17 cellular contexts compared by ENCODE assay signal in the genomic region with DNA sequence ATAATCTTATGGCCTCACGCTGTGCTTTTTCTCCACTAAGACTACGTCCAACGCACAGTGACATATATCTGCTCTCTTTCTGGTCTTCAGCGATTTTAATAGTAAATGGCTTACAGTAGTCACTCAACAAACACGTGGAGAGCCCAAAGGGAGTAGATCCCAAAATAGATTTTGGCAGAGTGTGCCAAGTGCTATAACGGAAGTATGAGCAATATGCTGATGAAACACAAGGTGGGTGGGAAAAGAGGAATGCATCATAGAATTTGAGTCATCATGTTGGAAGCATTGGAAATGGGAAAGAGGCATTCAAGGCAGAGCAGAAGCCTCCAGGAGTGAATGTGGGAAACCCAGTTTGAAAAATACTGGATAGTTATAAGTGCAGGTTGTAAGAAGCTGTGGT.
DNase-seq lines count a peak whose midpoint lies in the region; ATAC-seq, FAIRE-seq and TF ChIP-seq lines count a peak whose summit lies in the region.
"Had no signal": no experiment of that assay in that cellular context is flagged by ENCODE, and none has a peak within 500 bp of the region (broad histone marks: within the 10 kb centered on the region; RNA-seq: fewer than 3 reads in every experiment).

No MANE protein-coding gene starts in this region.

- ATAC-seq in GM18870 (IDR thresholded peaks at IDR 0.05; ENCODE audit: unreplicated experiment): no peak

- FAIRE-seq in RCC 7860 (lab: Jason Lieb, UNC): no peak
- FAIRE-seq: kidney had no signal

- no peak for TF ChIP-seq CTCF in BE2C (IDR thresholded peaks at IDR 0.05; ENCODE audit: low read depth, low read length)
- TF ChIP-seq CTCF in GM13976 (IDR thresholded peaks at IDR 0.05; ENCODE audit: borderline replicate concordance, control extremely low read depth, extremely low read depth, insufficient read depth, missing control alignments): no peak

- H3K27me3 ChIP-seq in BE2C: no peaks in the 10 kb centered on the region
- H3K27me3 ChIP-seq: neutrophil, upper lobe of left lung had no signal

- H3K36me3 ChIP-seq in BE2C: no peaks in the 10 kb centered on the region
- H3K36me3 ChIP-seq: neutrophil, upper lobe of left lung had no signal

- peak; percentile 9 for DNase-seq in Daoy (ENCODE audit: low read depth)
- peak; percentile 26 for DNase-seq in RCC 7860 (ENCODE audit: low spot score)
- peak; percentile 87 to 93 for DNase-seq in dermis microvascular lymphatic vessel endothelial cell (ENCODE audit: low read depth in 2 of 2)
- DNase-seq in non-pigmented ciliary epithelial cell (ENCODE audit: low read depth): peak; percentile 94
- DNase-seq in BE2C: no peak
- no peak for DNase-seq in GM13976 (ENCODE audit: low spot score)
- DNase-seq in HuH-7 (ENCODE audit: low spot score): no peak
- DNase-seq: activated CD4-positive, CD25-positive, alpha-beta regulatory T cell treated with anti-CD3 and anti-CD28 coated beads, Interleukin-2, amount 50 U/mL, for 72 hours; activated gamma-delta T cell; DMS79 treated with DMSO at 0.1 percent for 48 hours; effector CD4-positive, alpha-beta T cell; kidney; NCI-H1930; RPMI8226; upper lobe of left lung had no signal

- H3K9me3 ChIP-seq in BE2C: no peaks in the 10 kb centered on the region
- H3K9me3 ChIP-seq: neutrophil, upper lobe of left lung had no signal

- H3K4me3 ChIP-seq in BE2C (ENCODE audit: low read depth, low read length): no peak overlapping the region
- H3K4me3 ChIP-seq: upper lobe of left lung had no signal

- H3K4me1 ChIP-seq in BE2C: no peaks in the 10 kb centered on the region
- H3K4me1 ChIP-seq: upper lobe of left lung had no signal

- in situ Hi-C loops in GM13976 (cut with MboI; ENCODE audit: low sequenced_read_pairs, unreplicated experiment): loop anchor here (25.0 kb wide), 1 partner anchor 90 kb away; no protein-coding TSS in a partner anchor

Comparison
In these comparisons a context has a peak if more than half of its experiments do, and no peak if none do; other contexts are left out.
1. DNase-seq: peak in Daoy (single experiment), RCC 7860 (single experiment), dermis microvascular lymphatic vessel endothelial cell (2 of 2) and non-pigmented ciliary epithelial cell (single experiment); none in BE2C (single experiment), GM13976 (single experiment) and HuH-7 (single experiment).